In the genomic region with DNA sequence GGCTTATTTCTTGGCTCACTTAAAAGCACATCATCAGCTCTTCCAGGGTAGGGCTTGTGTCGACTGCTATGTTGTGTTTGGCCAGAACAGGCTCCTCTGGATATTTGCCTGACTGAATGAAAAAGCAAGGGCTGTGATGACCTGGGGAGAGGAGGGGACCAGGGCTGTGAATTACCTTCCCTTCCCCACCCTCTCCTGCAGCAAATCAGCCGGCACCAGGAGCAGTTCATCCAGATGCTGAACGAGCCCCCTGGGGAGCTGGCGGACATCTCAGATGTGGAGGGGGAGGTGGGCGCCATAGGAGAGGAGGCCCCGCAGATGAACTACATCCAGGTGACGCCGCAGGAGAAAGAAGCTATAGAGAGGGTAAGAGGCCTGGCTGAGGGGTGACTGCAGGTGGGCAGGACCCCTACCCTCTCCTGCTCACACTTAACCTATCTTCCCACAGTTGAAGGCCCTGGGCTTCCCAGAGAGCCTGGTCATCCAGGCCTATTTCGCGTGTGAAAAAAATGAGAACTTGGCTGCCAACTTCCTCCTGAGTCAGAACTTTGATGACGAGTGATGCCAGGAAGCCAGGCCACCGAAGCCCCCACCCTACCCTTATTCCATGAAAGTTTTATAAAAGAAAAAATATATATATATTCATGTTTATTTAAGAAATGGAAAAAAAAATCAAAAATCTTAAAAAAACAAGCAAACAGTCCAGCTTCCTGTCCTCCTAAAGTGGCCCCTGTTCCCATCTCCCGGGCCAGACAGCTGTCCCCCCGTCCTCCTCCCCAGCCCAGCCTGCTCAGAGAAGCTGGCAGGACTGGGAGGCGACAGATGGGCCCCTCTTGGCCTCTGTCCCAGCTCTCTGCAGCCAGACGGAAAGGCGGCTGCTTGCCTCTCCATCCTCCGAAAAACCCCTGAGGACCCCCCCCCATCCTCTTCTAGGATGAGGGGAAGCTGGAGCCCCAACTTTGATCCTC, we compare ENCODE assay signal across 9 cellular contexts. TPM values are rescaled to one million over a fixed set of nuclear protein-coding genes. Genes with fewer than 3 reads are reported as not detected.
DNase-seq lines count a peak whose midpoint lies in the region; ATAC-seq and TF ChIP-seq lines count a peak whose summit lies in the region.
"Had no signal": no experiment of that assay in that cellular context is flagged by ENCODE, and none has a peak within 500 bp of the region (broad histone marks: within the 10 kb centered on the region; RNA-seq: fewer than 3 reads in every experiment).

No MANE protein-coding gene starts in this region.

- DNase-seq in C1 segment of cervical spinal cord (lab: John Stamatoyannopoulos, UW): peak in 10 of 14 donors; percentile 21 to 86 (median 38)
- DNase-seq in NCI-H1092 (lab: John Stamatoyannopoulos, UW): peak; percentile 74
- no peak for DNase-seq in mammary epithelial cell
- DNase-seq in medulla oblongata (ENCODE audit: extremely low spot score): peak; percentile 55
- DNase-seq in naive thymus-derived CD8-positive, alpha-beta T cell: no peak
- DNase-seq: activated CD4-positive, alpha-beta T cell treated with anti-CD3 and anti-CD28 coated beads, Interleukin-2, amount 50 U/mL, for 4 hours had no signal

- WGBS in mammary epithelial cell (ENCODE audit: low coverage, missing lambda C conversion rate): 56% methylated on average over 18 of the region's 18 CpGs

- dilution Hi-C loops in mammary epithelial cell (cut with HindIII; ENCODE audit: low sequenced_read_pairs): no loop called here

- peaks cover 20% of the 10 kb centered on the region for H3K4me1 ChIP-seq in mammary epithelial cell (ENCODE audit: insufficient read depth, low read length)

- POLR2A ChIA-PET in naive thymus-derived CD8-positive, alpha-beta T cell (lab: Charles Lee): interaction anchor here (0.6 to 1.3 kb wide), 3 partner anchors 13 to 142 kb away, joined by 3 to 4 read pairs (median 4); partner anchors contain the start of gene GCDH

- ATAC-seq in HG03520 (IDR thresholded peaks at IDR 0.05; ENCODE audit: unreplicated experiment) (no peak), HG02973 (IDR thresholded peaks at IDR 0.05; ENCODE audit: unreplicated experiment) (no peak), GM18520 (IDR thresholded peaks at IDR 0.05; ENCODE audit: unreplicated experiment) (no peak)
- no peak for ATAC-seq in naive thymus-derived CD8-positive, alpha-beta T cell

- no peak overlapping the region for H2AFZ ChIP-seq in mammary epithelial cell (ENCODE audit: low read depth, low read length)

- H4K20me1 ChIP-seq in mammary epithelial cell (ENCODE audit: insufficient read depth, low read length): no peaks in the 10 kb centered on the region

- intact Hi-C loops in mammary epithelial cell (cut with micrococcal nuclease): no loop called here

- H3K27ac Mint-ChIP-seq in naive thymus-derived CD8-positive, alpha-beta T cell: peak overlapping the region in 4 of 10 donors; percentile 7 to 67 (median 36)

- TF ChIP-seq CTCF in mammary epithelial cell (conservative IDR thresholded peaks at IDR 0.05 in 1 of 2, IDR thresholded peaks at IDR 0.05 in 1 of 2; ENCODE audit: extremely low read depth in 1 of 2, insufficient read depth in 1 of 2, low read depth in 1 of 2, low read length in 2 of 2): no peak

- H3K36me3 ChIP-seq in mammary epithelial cell (ENCODE audit: insufficient read depth, low read length): peaks cover 13% of the 10 kb centered on the region

- H3K4me3 Mint-ChIP-seq in naive thymus-derived CD8-positive, alpha-beta T cell: no peak overlapping the region

- no peak overlapping the region for H3K4me2 ChIP-seq in mammary epithelial cell (ENCODE audit: insufficient read depth, low read depth, low read length)

- H3K4me3 ChIP-seq in mammary epithelial cell (replicated peaks in 1 of 3; ENCODE audit: insufficient read depth in 1 of 3, low read depth in 2 of 3, low read length in 3 of 3): no peak overlapping the region

- TSS peak; percentile 89 for BruUV-seq in mammary epithelial cell (replicated peaks; lab: Mats Ljungman, UMichigan)

- in situ Hi-C loops in mammary epithelial cell (cut with MboI; ENCODE audit: low sequenced_read_pairs in 2 of 2): no loop called here

- no peak overlapping the region for H3K9ac ChIP-seq in mammary epithelial cell (ENCODE audit: insufficient read depth, low read length)

- H3K9me3 Mint-ChIP-seq in naive thymus-derived CD8-positive, alpha-beta T cell: no peaks in the 10 kb centered on the region

- H3K27ac ChIP-seq in mammary epithelial cell (ENCODE audit: insufficient read depth, low read depth, low read length): no peak overlapping the region

- peaks cover 18 to 36% (median 29%) of the 10 kb centered on the region in 4 donors for H3K4me1 Mint-ChIP-seq in naive thymus-derived CD8-positive, alpha-beta T cell

- no peaks in the 10 kb centered on the region for H3K9me3 ChIP-seq in mammary epithelial cell (replicated peaks; ENCODE audit: insufficient read depth, low read length)

- H3K79me2 ChIP-seq in mammary epithelial cell (ENCODE audit: insufficient read depth, low read length): peaks cover 76% of the 10 kb centered on the region

- CTCF ChIA-PET in mammary epithelial cell (lab: Charles Lee; ENCODE audit: low non-redundant PET): no interaction called here

- peaks cover 0 to 65% (median 11%) of the 10 kb centered on the region in 3 donors for H3K36me3 Mint-ChIP-seq in naive thymus-derived CD8-positive, alpha-beta T cell

- H3K27me3 ChIP-seq in mammary epithelial cell (ENCODE audit: insufficient read depth, low read length): no peaks in the 10 kb centered on the region

- H3K27me3 Mint-ChIP-seq in naive thymus-derived CD8-positive, alpha-beta T cell: no peaks in the 10 kb centered on the region

RNA-seq across cellular contexts. Expression of gene GADD45GIP1, which starts 4.3 kb away (rescaled TPM):
- total RNA-seq in mammary epithelial cell: 10 to 100 TPM; 11.5 to 34.5 TPM
- polyA plus RNA-seq in mammary epithelial cell: 35.6 TPM
- polyA minus RNA-seq in mammary epithelial cell: 13.5 TPM
- total RNA-seq in naive thymus-derived CD8-positive, alpha-beta T cell: 10 to 100 TPM; 17.3 to 17.8 TPM
- 10 to 100 TPM; 59.4 to 65.1 (median 64.7) TPM for polyA plus RNA-seq in naive thymus-derived CD8-positive, alpha-beta T cell

RNA-seq across cellular contexts. Expression of gene RAD23A, which starts 7.1 kb away (rescaled TPM):
- 100 to 1,000 TPM; 101 to 123 TPM for total RNA-seq in mammary epithelial cell
- 95.0 TPM for polyA plus RNA-seq in mammary epithelial cell
- 148 TPM for polyA minus RNA-seq in mammary epithelial cell
- total RNA-seq in naive thymus-derived CD8-positive, alpha-beta T cell: 100 to 1,000 TPM; 117 to 125 TPM
- 100 to 1,000 TPM in 2 of 3 donors, 10 to 100 TPM in 1; 78.0 to 114 (median 102) TPM for polyA plus RNA-seq in naive thymus-derived CD8-positive, alpha-beta T cell

RNA-seq across cellular contexts. Expression of gene CALR, which starts 14.4 kb away (rescaled TPM):
- total RNA-seq in mammary epithelial cell: 1,000 to 10,000 TPM; 1,117 to 1,135 TPM
- polyA plus RNA-seq in mammary epithelial cell: 1,343 TPM
- polyA minus RNA-seq in mammary epithelial cell: 1,452 TPM
- 100 to 1,000 TPM; 448 to 463 TPM for total RNA-seq in naive thymus-derived CD8-positive, alpha-beta T cell
- 100 to 1,000 TPM; 135 to 190 (median 165) TPM for polyA plus RNA-seq in naive thymus-derived CD8-positive, alpha-beta T cell

RNA-seq across cellular contexts. Expression of gene DAND5, which starts 16.6 kb away (rescaled TPM):
- total RNA-seq in mammary epithelial cell: under 1 TPM; under 0.01 to 0.28 TPM
- 0.07 TPM for polyA plus RNA-seq in mammary epithelial cell
- polyA minus RNA-seq in mammary epithelial cell: not detected
- not detected for total RNA-seq in naive thymus-derived CD8-positive, alpha-beta T cell
- polyA plus RNA-seq in naive thymus-derived CD8-positive, alpha-beta T cell: not detected

RNA-seq across cellular contexts. Expression of gene FARSA, which starts 19.3 kb away (rescaled TPM):
- total RNA-seq in mammary epithelial cell: 10 to 100 TPM; 46.0 to 99.9 TPM
- 67.8 TPM for polyA plus RNA-seq in mammary epithelial cell
- polyA minus RNA-seq in mammary epithelial cell: 74.4 TPM
- total RNA-seq in naive thymus-derived CD8-positive, alpha-beta T cell: 10 to 100 TPM; 54.6 to 60.5 TPM
- polyA plus RNA-seq in naive thymus-derived CD8-positive, alpha-beta T cell: 10 to 100 TPM; 49.8 to 87.7 (median 63.6) TPM

Comparison
In these comparisons a context has a peak if more than half of its experiments do, and no peak if none do; other contexts are left out.
1. DNase-seq: peak in C1 segment of cervical spinal cord (10 of 14), NCI-H1092 (single experiment) and medulla oblongata (single experiment); none in mammary epithelial cell (single experiment) and naive thymus-derived CD8-positive, alpha-beta T cell (0 of 10).